ENCODE assay signal across 8 cellular contexts in genomic region chr5:174793684-174794328, GRCh38.
DNase-seq lines count a peak whose midpoint lies in the region; ATAC-seq and TF ChIP-seq lines count a peak whose summit lies in the region.

No MANE protein-coding gene starts in this region.

- ATAC-seq in HG03521 (IDR thresholded peaks at IDR 0.05; ENCODE audit: unreplicated experiment), result peak; percentile 75
- ATAC-seq in heart left ventricle, result peak in 3 of 4 donors; percentile 57 to 88 (median 85)
- no peak for ATAC-seq in GM18519 (IDR thresholded peaks at IDR 0.05; ENCODE audit: low FRiP score, unreplicated experiment)

- no peak overlapping the region for H3K4me3 ChIP-seq in GM12875 (ENCODE audit: low read depth, low read length)
- no peak overlapping the region for H3K4me3 ChIP-seq in SJSA1
- no peak overlapping the region for H3K4me3 ChIP-seq in heart left ventricle

- H3K4me1 ChIP-seq in SJSA1 (replicated peaks) (no peaks in the 10 kb centered on the region), heart left ventricle (peaks cover 0 to 6% (median 0%) of the 10 kb centered on the region in 12 donors)

- H3K27me3 ChIP-seq in SJSA1 (replicated peaks), result no peaks in the 10 kb centered on the region
- peaks cover 0 to 51% (median 23%) of the 10 kb centered on the region in 9 donors for H3K27me3 ChIP-seq in heart left ventricle

- TF ChIP-seq POLR2A in heart left ventricle (IDR thresholded peaks at IDR 0.05), result no peak

- H3K27me3 Mint-ChIP-seq in activated naive CD8-positive, alpha-beta T cell treated with anti-CD3 and anti-CD28 coated beads for 36 hours, result peaks cover 69% of the 10 kb centered on the region
- peaks cover 37% of the 10 kb centered on the region for H3K27me3 Mint-ChIP-seq in progenitor cell of endocrine pancreas

- 2 to 3% (median 3%) methylated on average over 13 to 31 of the region's 31 CpGs for WGBS in heart left ventricle, 4 donors

- H3K9me3 Mint-ChIP-seq in activated naive CD8-positive, alpha-beta T cell treated with anti-CD3 and anti-CD28 coated beads for 36 hours, result no peaks in the 10 kb centered on the region
- no peaks in the 10 kb centered on the region for H3K9me3 Mint-ChIP-seq in progenitor cell of endocrine pancreas (ENCODE audit: low read depth)

- H3K9me3 ChIP-seq in SJSA1 (replicated peaks), result no peaks in the 10 kb centered on the region
- no peaks in the 10 kb centered on the region for H3K9me3 ChIP-seq in heart left ventricle

- H3K4me3 Mint-ChIP-seq in activated naive CD8-positive, alpha-beta T cell treated with anti-CD3 and anti-CD28 coated beads for 36 hours, result no peak overlapping the region
- H3K4me3 Mint-ChIP-seq in progenitor cell of endocrine pancreas (ENCODE audit: low read depth), result no peak overlapping the region

- in situ Hi-C loops in ACHN (cut with HindIII; ENCODE audit: low pct_ligation_motif_present, low pct_unique_long_range_greater_than_20kb, low sequenced_read_pairs), result no loop called here

- no peak overlapping the region for H3K27ac ChIP-seq in SJSA1
- H3K27ac ChIP-seq in heart left ventricle, result no peak overlapping the region

- H3K36me3 Mint-ChIP-seq in activated naive CD8-positive, alpha-beta T cell treated with anti-CD3 and anti-CD28 coated beads for 36 hours, result no peaks in the 10 kb centered on the region
- no peaks in the 10 kb centered on the region for H3K36me3 Mint-ChIP-seq in progenitor cell of endocrine pancreas (ENCODE audit: insufficient read depth)

- DNase-seq in ACHN (peak; percentile 2), SJSA1 (ENCODE audit: low read depth in 1 of 2, low spot score in 2 of 2) (peak; percentile 50 to 62), heart left ventricle (peak; percentile 37 to 76 (median 43)), progenitor cell of endocrine pancreas (ENCODE audit: low spot score, unreplicated experiment) (peak; percentile 63)
- peak; percentile 51 for DNase-seq in activated naive CD8-positive, alpha-beta T cell treated with anti-CD3 and anti-CD28 coated beads for 36 hours

- H3K36me3 ChIP-seq in SJSA1 (no peaks in the 10 kb centered on the region), heart left ventricle (no peaks in the 10 kb centered on the region)

- H3K27ac Mint-ChIP-seq in activated naive CD8-positive, alpha-beta T cell treated with anti-CD3 and anti-CD28 coated beads for 36 hours, result no peak overlapping the region
- no peak overlapping the region for H3K27ac Mint-ChIP-seq in progenitor cell of endocrine pancreas

- TF ChIP-seq CTCF in GM12875 (IDR thresholded peaks at IDR 0.05; ENCODE audit: borderline replicate concordance, insufficient read depth, low read depth, low read length), result peak; percentile 92
- peak; percentile 60 to 85 (median 76) for TF ChIP-seq CTCF in heart left ventricle (IDR thresholded peaks at IDR 0.05)
- TF ChIP-seq CTCF in progenitor cell of endocrine pancreas (IDR thresholded peaks at IDR 0.05; ENCODE audit: unreplicated experiment), result peak; percentile 92

- peaks cover 2% of the 10 kb centered on the region for H3K4me1 Mint-ChIP-seq in activated naive CD8-positive, alpha-beta T cell treated with anti-CD3 and anti-CD28 coated beads for 36 hours
- no peaks in the 10 kb centered on the region for H3K4me1 Mint-ChIP-seq in progenitor cell of endocrine pancreas (ENCODE audit: low read depth)

- intact Hi-C loops in heart left ventricle (cut with DNase I), result loop anchor here (1.0 to 10.0 kb wide), 7 partner anchors 372 to 467 kb away; no protein-coding TSS in a partner anchor

Comparison
In these comparisons a context has a peak if more than half of its experiments do, and no peak if none do; other contexts are left out.
1. DNase-seq: peak in every context shown above with its lines; median percentile 63 in progenitor cell of endocrine pancreas; 56 in SJSA1; 51 in activated naive CD8-positive, alpha-beta T cell treated with anti-CD3 and anti-CD28 coated beads for 36 hours; 43 in heart left ventricle; 2 in ACHN.